Comparison of ENCODE assay signal across 1 cellular context in the genomic region with DNA sequence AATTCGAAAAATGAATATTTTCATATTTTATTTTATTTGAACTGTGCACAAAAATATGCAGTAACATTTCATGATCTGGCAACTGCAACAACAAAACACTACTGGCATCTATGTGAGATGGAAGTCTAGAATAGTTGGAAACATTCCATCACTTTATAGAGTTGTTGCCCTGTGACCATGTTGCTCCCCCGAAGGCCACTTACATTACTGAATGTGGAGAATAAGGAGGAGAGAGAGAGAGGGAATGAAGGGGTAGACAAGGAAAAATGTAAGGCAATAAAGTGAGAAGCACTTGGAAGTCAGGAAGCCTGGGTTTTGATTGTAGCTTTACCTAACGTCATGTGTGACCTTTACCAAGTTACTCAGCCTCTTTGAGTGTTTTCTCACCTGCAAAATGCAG.
TF ChIP-seq lines count a peak whose summit lies in the region.

No MANE protein-coding gene starts in this region.

TF ChIP-seq in SK-N-SH, 30 proteins besides CTCF, POLR2A, EP300 and RAD21 (continued from another document):
- TF ChIP-seq, protein P1, sequence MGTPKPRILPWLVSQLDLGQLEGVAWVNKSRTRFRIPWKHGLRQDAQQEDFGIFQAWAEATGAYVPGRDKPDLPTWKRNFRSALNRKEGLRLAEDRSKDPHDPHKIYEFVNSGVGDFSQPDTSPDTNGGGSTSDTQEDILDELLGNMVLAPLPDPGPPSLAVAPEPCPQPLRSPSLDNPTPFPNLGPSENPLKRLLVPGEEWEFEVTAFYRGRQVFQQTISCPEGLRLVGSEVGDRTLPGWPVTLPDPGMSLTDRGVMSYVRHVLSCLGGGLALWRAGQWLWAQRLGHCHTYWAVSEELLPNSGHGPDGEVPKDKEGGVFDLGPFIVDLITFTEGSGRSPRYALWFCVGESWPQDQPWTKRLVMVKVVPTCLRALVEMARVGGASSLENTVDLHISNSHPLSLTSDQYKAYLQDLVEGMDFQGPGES (IDR thresholded peaks at IDR 0.05; ENCODE audit: low read depth, low read length) = no peak
- TF ChIP-seq, protein P2, sequence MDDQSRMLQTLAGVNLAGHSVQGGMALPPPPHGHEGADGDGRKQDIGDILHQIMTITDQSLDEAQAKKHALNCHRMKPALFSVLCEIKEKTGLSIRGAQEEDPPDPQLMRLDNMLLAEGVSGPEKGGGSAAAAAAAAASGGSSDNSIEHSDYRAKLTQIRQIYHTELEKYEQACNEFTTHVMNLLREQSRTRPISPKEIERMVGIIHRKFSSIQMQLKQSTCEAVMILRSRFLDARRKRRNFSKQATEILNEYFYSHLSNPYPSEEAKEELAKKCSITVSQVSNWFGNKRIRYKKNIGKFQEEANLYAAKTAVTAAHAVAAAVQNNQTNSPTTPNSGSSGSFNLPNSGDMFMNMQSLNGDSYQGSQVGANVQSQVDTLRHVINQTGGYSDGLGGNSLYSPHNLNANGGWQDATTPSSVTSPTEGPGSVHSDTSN (IDR thresholded peaks at IDR 0.05) = no peak
- TF ChIP-seq NRF1 (IDR thresholded peaks at IDR 0.05; ENCODE audit: low read depth, low read length) = no peak
